ENCODE assay signal across 7 cellular contexts in genomic region chr1:221708076-221708571, GRCh38. TPM values are rescaled to one million over a fixed set of nuclear protein-coding genes. Genes with fewer than 3 reads are reported as not detected.
DNase-seq lines count a peak whose midpoint lies in the region; ATAC-seq, FAIRE-seq and TF ChIP-seq lines count a peak whose summit lies in the region.

No MANE protein-coding gene starts in this region.

- H3K36me3 ChIP-seq in HepG2 (replicated peaks in 1 of 2; ENCODE audit: control insufficient read depth in 1 of 2, insufficient read depth in 2 of 2, low read length in 2 of 2) (peaks cover 4 to 13% of the 10 kb centered on the region in 2 experiments; a peak in 4 of 5 replicates), thyroid gland (peaks cover 0 to 4% of the 10 kb centered on the region in 2 donors)

- POLR2A ChIA-PET in HepG2 (lab: Yijun Ruan, JAX) = interaction anchor here (1.2 to 2.6 kb wide), 2 partner anchors 10 to 757 kb away, joined by 3 to 20 read pairs; no protein-coding TSS in a partner anchor

- FAIRE-seq in HepG2 (lab: Jason Lieb, UNC) = no peak

- no peak overlapping the region for H2AFZ ChIP-seq in HepG2 (ENCODE audit: low read length)

- peak overlapping the region; percentile 15 for H3K27ac ChIP-seq in HepG2 (ENCODE audit: extremely low read length, insufficient read depth, low read length)
- peak overlapping the region; percentile 88 for H3K27ac ChIP-seq in substantia nigra (ENCODE audit: low read depth, low read length, poor library complexity, severe bottlenecking)
- no peak overlapping the region for H3K27ac ChIP-seq in thyroid gland

- H3K4me3 Mint-ChIP-seq in activated T-cell treated with anti-CD3 and anti-CD28 coated beads, Interleukin-2, amount 50 U/mL, for 4 hours = no peak overlapping the region

- in situ Hi-C loops in HepG2 (cut with HindIII; ENCODE audit: extremely low pct_ligation_motif_present, low pct_unique_long_range_greater_than_20kb) = no loop called here

- no peak overlapping the region for H3K9ac ChIP-seq in HepG2 (ENCODE audit: insufficient read depth, low read depth, low read length)

- ATAC-seq in GM18517 (IDR thresholded peaks at IDR 0.05; ENCODE audit: unreplicated experiment) = peak; percentile 56
- peak; percentile 55 for ATAC-seq in GM21723 (IDR thresholded peaks at IDR 0.05; ENCODE audit: unreplicated experiment)
- ATAC-seq in activated T-cell treated with anti-CD3 and anti-CD28 coated beads, Interleukin-2, amount 50 U/mL, for 4 hours = peak; percentile 66 to 68
- ATAC-seq in HepG2 = no peak

- TF ChIP-seq RAD21 in HepG2 (CRISPR knock-in tag; IDR thresholded peaks at IDR 0.05) = no peak

- peaks cover 25% of the 10 kb centered on the region for H3K36me3 Mint-ChIP-seq in activated T-cell treated with anti-CD3 and anti-CD28 coated beads, Interleukin-2, amount 50 U/mL, for 4 hours (ENCODE audit: insufficient read depth)

- intact Hi-C loops in HepG2 (cut with micrococcal nuclease; ENCODE audit: unreplicated experiment) (loop anchor here (5.0 kb wide), 1 partner anchor 34 kb away; the partner anchor contains the start of gene DUSP10), thyroid gland (cut with DNase I) (no loop called here)

- no peak for TF ChIP-seq EP300 in HepG2 (IDR thresholded peaks at IDR 0.05; ENCODE audit: low read depth in 2 of 2, low read length in 2 of 2)
- TF ChIP-seq EP300 in HepG2 (CRISPR knock-in tag; IDR thresholded peaks at IDR 0.05; ENCODE audit: borderline replicate concordance) = no peak

- H3K4me3 ChIP-seq in HepG2 (replicated peaks in 1 of 3; ENCODE audit: insufficient read depth in 1 of 3, low read depth in 2 of 3, low read length in 3 of 3) (no peak overlapping the region), thyroid gland (replicated peaks in 1 of 3) (no peak overlapping the region)

- H3K79me2 ChIP-seq in HepG2 (ENCODE audit: insufficient read depth, low read length) = peaks cover 3% of the 10 kb centered on the region

- WGBS in HepG2 (ENCODE audit: low lambda C conversion rate) = 95% methylated on average over 5 of the region's 5 CpGs
- WGBS in thyroid gland, 2 donors = 84 to 90% methylated on average over 5 of the region's 5 CpGs

- no TSS peak for BruUV-seq in HepG2 (replicated peaks; lab: Mats Ljungman, UMichigan)

- peak; percentile 72 for DNase-seq in M059J (ENCODE audit: low read depth)
- no peak for DNase-seq in activated T-cell treated with anti-CD3 and anti-CD28 coated beads, Interleukin-2, amount 50 U/mL, for 4 hours
- no peak for DNase-seq in HepG2 (ENCODE audit: low spot score)
- DNase-seq in substantia nigra (lab: John Stamatoyannopoulos, UW) = peak in 8 of 49 donors; percentile 21 to 60 (median 32)
- DNase-seq in thyroid gland = no peak

- TF ChIP-seq POLR2A in HepG2 (IDR thresholded peaks at IDR 0.05; ENCODE audit: insufficient read depth in 1 of 2, low read depth in 2 of 2, low read length in 2 of 2) = no peak
- TF ChIP-seq POLR2A in thyroid gland (IDR thresholded peaks at IDR 0.05) = no peak

- peaks cover 54% of the 10 kb centered on the region for H3K4me1 ChIP-seq in HepG2 (ENCODE audit: insufficient read depth, low read length)
- peaks cover 0 to 13% of the 10 kb centered on the region in 2 donors for H3K4me1 ChIP-seq in thyroid gland

- no peaks in the 10 kb centered on the region for H3K9me3 Mint-ChIP-seq in activated T-cell treated with anti-CD3 and anti-CD28 coated beads, Interleukin-2, amount 50 U/mL, for 4 hours

- H3K4me2 ChIP-seq in HepG2 (ENCODE audit: low read depth, low read length) = no peak overlapping the region

- no peaks in the 10 kb centered on the region for H3K9me3 ChIP-seq in HepG2 (ENCODE audit: low read length)
- H3K9me3 ChIP-seq in thyroid gland = no peaks in the 10 kb centered on the region

- CTCF ChIA-PET in HepG2 (lab: Yijun Ruan, JAX; ENCODE audit: low intra/inter-chr PET ratio, low total read pairs) = no interaction called here

- H4K20me1 ChIP-seq in HepG2 (ENCODE audit: insufficient read depth, low read length) = no peaks in the 10 kb centered on the region

- H3K27me3 Mint-ChIP-seq in activated T-cell treated with anti-CD3 and anti-CD28 coated beads, Interleukin-2, amount 50 U/mL, for 4 hours (ENCODE audit: low read depth) = no peaks in the 10 kb centered on the region

- H3K4me1 Mint-ChIP-seq in activated T-cell treated with anti-CD3 and anti-CD28 coated beads, Interleukin-2, amount 50 U/mL, for 4 hours (ENCODE audit: low read depth) = peaks cover 59% of the 10 kb centered on the region

- H3K27me3 ChIP-seq in HepG2 (ENCODE audit: control insufficient read depth in 1 of 2, insufficient read depth in 2 of 2, low read length in 2 of 2) = no peaks in the 10 kb centered on the region
- H3K27me3 ChIP-seq in thyroid gland = no peaks in the 10 kb centered on the region

- TF ChIP-seq CTCF in HepG2 (CRISPR knock-in tag; IDR thresholded peaks at IDR 0.05) = no peak
- TF ChIP-seq CTCF in thyroid gland (IDR thresholded peaks at IDR 0.05) = no peak

TF ChIP-seq in HepG2, 621 proteins besides CTCF, POLR2A, EP300 and RAD21:
- TF ChIP-seq KDM6A (CRISPR knock-in tag; IDR thresholded peaks at IDR 0.05; ENCODE audit: low read depth) = no peak
- no peak for TF ChIP-seq ZSCAN5A (CRISPR knock-in tag; IDR thresholded peaks at IDR 0.05; ENCODE audit: borderline replicate concordance)
- peak; percentile 67 for TF ChIP-seq CEBPB (IDR thresholded peaks at IDR 0.05; ENCODE audit: borderline replicate concordance, low read depth, low read length)
- TF ChIP-seq CEBPG (CRISPR knock-in tag; IDR thresholded peaks at IDR 0.05) = peak; percentile 44

RNA-seq across cellular contexts. Expression of gene DUSP10, which starts 33.8 kb away (rescaled TPM):
- 44.3 and 51.8 TPM in 2 replicates for total RNA-seq in M059J (2014; rRNA removed; shearing (Covaris generic))
- total RNA-seq in activated T-cell treated with anti-CD3 and anti-CD28 coated beads, Interleukin-2, amount 50 U/mL, for 4 hours = 10 to 100 TPM in 2 of 3 donors, 1 to 10 TPM in 1; 9.4 to 17.1 (median 12.4) TPM
- total RNA-seq in HepG2 (2016; rRNA removed; fragmentation: Illumina TruSeq; extraction: Trizol) (2.1 and 2.5 TPM in 2 replicates), thyroid gland (10 to 100 TPM in 1 of 4 donors, 1 to 10 TPM in 3; 7.2 to 13.8 (median 8.6) TPM)
- 1.0 and 1.1 TPM in 2 replicates for total RNA-seq in HepG2 (2016; cell fraction: cytosol; rRNA removed; fragmentation: Illumina TruSeq; extraction: Trizol; ENCODE audit: low read depth)
- 2.7 and 2.8 TPM in 2 replicates for total RNA-seq in HepG2 (2016; cell fraction: insoluble cytoplasmic fraction; rRNA removed; fragmentation: Illumina TruSeq; extraction: Trizol)
- total RNA-seq in HepG2 (2016; cell fraction: membrane; rRNA removed; fragmentation: Illumina TruSeq; extraction: Trizol) = 1.8 and 2.0 TPM in 2 replicates
- 3.2 and 3.5 TPM in 2 replicates for total RNA-seq in HepG2 (2016; cell fraction: nucleus; rRNA removed; fragmentation: Illumina TruSeq; extraction: Trizol)
- 4.2 and 4.4 TPM in 2 replicates for polyA plus RNA-seq in HepG2 (2011; rRNA removed)
- polyA plus RNA-seq in HepG2 (2011; cell fraction: cytosol; rRNA removed) = 5.3 and 5.7 TPM in 2 replicates
- polyA plus RNA-seq in HepG2 (2011; cell fraction: nucleus; rRNA removed) = 6.2 and 6.9 TPM in 2 replicates
- polyA plus RNA-seq in HepG2 (2012) = 2.6 and 5.2 TPM in 2 replicates
- polyA plus RNA-seq in HepG2 (2016; cell fraction: cytosol; fragmentation: Illumina TruSeq; extraction: Trizol; ENCODE audit: low read depth) = 0.26 and 0.36 TPM in 2 replicates
- polyA plus RNA-seq in HepG2 (2016; cell fraction: insoluble cytoplasmic fraction; fragmentation: Illumina TruSeq; extraction: Trizol; ENCODE audit: low read depth) = 2.8 and 3.3 TPM in 2 replicates
- polyA plus RNA-seq in HepG2 (2016; cell fraction: membrane; fragmentation: Illumina TruSeq; extraction: Trizol; ENCODE audit: low read depth) = 1.2 and 1.3 TPM in 2 replicates
- 2.0 and 2.4 TPM in 2 replicates for polyA plus RNA-seq in HepG2 (2016; cell fraction: nucleus; fragmentation: Illumina TruSeq; extraction: Trizol; ENCODE audit: insufficient read depth, low read depth)
- 11.2 and 16.0 TPM in 2 replicates for polyA minus RNA-seq in HepG2 (2011; rRNA and poly(A)+ RNA removed; ENCODE audit: low replicate concordance)
- polyA minus RNA-seq in HepG2 (2011; cell fraction: cytosol; rRNA and poly(A)+ RNA removed) = 2.7 and 3.9 TPM in 2 replicates
- 13.1 and 15.4 TPM in 2 replicates for polyA minus RNA-seq in HepG2 (2011; cell fraction: nucleus; rRNA and poly(A)+ RNA removed)

Comparison
In these comparisons a context has a peak if more than half of its experiments do, and no peak if none do; other contexts are left out.
1. H3K27ac ChIP-seq: peak in HepG2 (single experiment) and substantia nigra (single experiment); none in thyroid gland (0 of 3).